Comparison of ENCODE assay signal across 23 cellular contexts in genomic region chr1:38640371-38640770, GRCh38.
DNase-seq lines count a peak whose midpoint lies in the region; ATAC-seq, FAIRE-seq and TF ChIP-seq lines count a peak whose summit lies in the region.
"Had no signal": no experiment of that assay in that cellular context is flagged by ENCODE, and none has a peak within 500 bp of the region (broad histone marks: within the 10 kb centered on the region; RNA-seq: fewer than 3 reads in every experiment).

No MANE protein-coding gene starts in this region.

- no peak for ATAC-seq in activated CD8-positive, alpha-beta T cell treated with anti-CD3 and anti-CD28 coated beads for 36 hours
- ATAC-seq in HG03108 (IDR thresholded peaks at IDR 0.05; ENCODE audit: unreplicated experiment): no peak
- ATAC-seq: A549; CD8-positive, alpha-beta T cell had no signal

- H3K4me1 ChIP-seq in mammary epithelial cell (ENCODE audit: insufficient read depth, low read length) (no peaks in the 10 kb centered on the region), keratinocyte (ENCODE audit: control insufficient read depth, extremely low read depth, insufficient read depth, low read length) (peaks cover 2% of the 10 kb centered on the region)
- H3K4me1 ChIP-seq: A549, Caco-2 had no signal

- H3K79me2 ChIP-seq in mammary epithelial cell (ENCODE audit: insufficient read depth, low read length): no peaks in the 10 kb centered on the region
- no peaks in the 10 kb centered on the region for H3K79me2 ChIP-seq in keratinocyte (ENCODE audit: control insufficient read depth, insufficient read depth, low read length)

- no peak overlapping the region for H3K4me3 ChIP-seq in mammary epithelial cell (replicated peaks in 1 of 3; ENCODE audit: insufficient read depth in 1 of 3, low read depth in 2 of 3, low read length in 3 of 3)
- no peak overlapping the region for H3K4me3 ChIP-seq in keratinocyte (ENCODE audit: control insufficient read depth in 2 of 3, extremely low read depth in 1 of 3, insufficient read depth in 2 of 3, low read depth in 1 of 3, low read length in 3 of 3)
- H3K4me3 ChIP-seq: A549; BLaER1 treated with 17β-estradiol and CSF1 and Interleukin-3, amounts not matched to agents 10 nM and 100 nM had no signal

- H3K4me2 ChIP-seq in mammary epithelial cell (ENCODE audit: insufficient read depth, low read depth, low read length) (peak overlapping the region; percentile 12), keratinocyte (ENCODE audit: control insufficient read depth, extremely low read depth, insufficient read depth, low read depth, low read length) (no peak overlapping the region)
- H3K4me2 ChIP-seq: A549; BLaER1 treated with 17β-estradiol and CSF1 and Interleukin-3, amounts not matched to agents 10 nM and 100 nM had no signal

- DNase-seq in mammary epithelial cell (peak; percentile 58), MCF 10A (ENCODE audit: unreplicated experiment) (no peak), epithelial cell of prostate (ENCODE audit: low read depth, low spot score) (peak; percentile 20), keratinocyte (ENCODE audit: low read depth, low spot score) (no peak), caudate nucleus (lab: John Stamatoyannopoulos, UW) (no peak)
- DNase-seq in activated CD8-positive, alpha-beta T cell treated with anti-CD3 and anti-CD28 coated beads for 36 hours: no peak
- DNase-seq: AML-193; Caco-2; Calu3; CD4-positive, alpha-beta T cell; CD8-positive, alpha-beta T cell; DMS79 treated with DMSO at 0.1 percent for 48 hours; GF-D8 had no signal

- no peak overlapping the region for H3K4me3 Mint-ChIP-seq in MCF 10A (ENCODE audit: unreplicated experiment)
- H3K4me3 Mint-ChIP-seq in activated CD8-positive, alpha-beta T cell treated with anti-CD3 and anti-CD28 coated beads for 36 hours: no peak overlapping the region
- H3K4me3 Mint-ChIP-seq: B cell; CD4-positive, alpha-beta T cell; CD8-positive, alpha-beta T cell had no signal

- in situ Hi-C loops in mammary epithelial cell (cut with MboI; ENCODE audit: low sequenced_read_pairs in 2 of 2): no loop called here

- H3K27me3 ChIP-seq in mammary epithelial cell (ENCODE audit: insufficient read depth, low read length): no peaks in the 10 kb centered on the region
- H3K27me3 ChIP-seq in keratinocyte (ENCODE audit: control insufficient read depth, extremely low read depth, insufficient read depth, low read length): no peaks in the 10 kb centered on the region
- H3K27me3 ChIP-seq: BLaER1 treated with 17β-estradiol and CSF1 and Interleukin-3, amounts not matched to agents 10 nM and 100 nM had no signal

- H3K27ac ChIP-seq in mammary epithelial cell (ENCODE audit: insufficient read depth, low read depth, low read length) (no peak overlapping the region), epithelial cell of prostate (no peak overlapping the region), keratinocyte (ENCODE audit: control insufficient read depth, insufficient read depth, low read length) (no peak overlapping the region), caudate nucleus (ENCODE audit: low read depth, low read length) (no peak overlapping the region)
- H3K27ac ChIP-seq: 22Rv1; A549; BLaER1 treated with 17β-estradiol and CSF1 and Interleukin-3, amounts not matched to agents 10 nM and 100 nM; C4-2B had no signal

- POLR2A ChIA-PET in MCF 10A (lab: Yijun Ruan, JAX): interaction anchor here (0.9 kb wide), 1 partner anchor 17 kb away, joined by 3 read pairs; no protein-coding TSS in a partner anchor
- POLR2A ChIA-PET in activated CD8-positive, alpha-beta T cell treated with anti-CD3 and anti-CD28 coated beads for 36 hours (lab: Charles Lee): no interaction called here

- H3K27me3 Mint-ChIP-seq in MCF 10A (ENCODE audit: insufficient read depth, unreplicated experiment): peaks cover 45% of the 10 kb centered on the region
- peaks cover 28% of the 10 kb centered on the region for H3K27me3 Mint-ChIP-seq in activated CD8-positive, alpha-beta T cell treated with anti-CD3 and anti-CD28 coated beads for 36 hours

- no peaks in the 10 kb centered on the region for H3K9me3 Mint-ChIP-seq in MCF 10A (ENCODE audit: unreplicated experiment)
- H3K9me3 Mint-ChIP-seq in activated CD8-positive, alpha-beta T cell treated with anti-CD3 and anti-CD28 coated beads for 36 hours: peaks cover 3% of the 10 kb centered on the region

- no peaks in the 10 kb centered on the region for H3K4me1 Mint-ChIP-seq in MCF 10A (ENCODE audit: insufficient read depth, unreplicated experiment)
- no peaks in the 10 kb centered on the region for H3K4me1 Mint-ChIP-seq in activated CD8-positive, alpha-beta T cell treated with anti-CD3 and anti-CD28 coated beads for 36 hours (ENCODE audit: low read depth)
- H3K4me1 Mint-ChIP-seq: B cell had no signal

- H3K36me3 ChIP-seq in mammary epithelial cell (ENCODE audit: insufficient read depth, low read length) (no peaks in the 10 kb centered on the region), keratinocyte (ENCODE audit: control insufficient read depth in 2 of 2, extremely low read depth in 1 of 2, insufficient read depth in 2 of 2, low read length in 2 of 2) (no peaks in the 10 kb centered on the region)
- H3K36me3 ChIP-seq: BLaER1 treated with 17β-estradiol and CSF1 and Interleukin-3, amounts not matched to agents 10 nM and 100 nM had no signal

- H3K9ac ChIP-seq in mammary epithelial cell (ENCODE audit: insufficient read depth, low read length) (no peak overlapping the region), keratinocyte (ENCODE audit: control insufficient read depth, extremely low read depth, insufficient read depth, low read length) (no peak overlapping the region)
- H3K9ac ChIP-seq: BLaER1 treated with 17β-estradiol and CSF1 and Interleukin-3, amounts not matched to agents 10 nM and 100 nM had no signal

- no TSS peak for BruUV-seq in mammary epithelial cell (replicated peaks; lab: Mats Ljungman, UMichigan)
- BruUV-seq in MCF 10A (replicated peaks; lab: Mats Ljungman, UMichigan): no TSS peak

- H3K9me1 ChIP-seq in keratinocyte (ENCODE audit: control insufficient read depth, extremely low read depth, insufficient read depth, low read length): no peaks in the 10 kb centered on the region

- dilution Hi-C loops in mammary epithelial cell (cut with HindIII; ENCODE audit: low sequenced_read_pairs): no loop called here
- dilution Hi-C loops in keratinocyte (cut with MboI; ENCODE audit: extremely low pct_ligation_motif_present, low sequenced_read_pairs): no loop called here

- CTCF ChIA-PET in mammary epithelial cell (lab: Charles Lee; ENCODE audit: low non-redundant PET): no interaction called here
- CTCF ChIA-PET in MCF 10A (lab: Yijun Ruan, JAX): no interaction called here
- CTCF ChIA-PET in activated CD8-positive, alpha-beta T cell treated with anti-CD3 and anti-CD28 coated beads for 36 hours (lab: Charles Lee): no interaction called here

- H2AFZ ChIP-seq in mammary epithelial cell (ENCODE audit: low read depth, low read length) (peak overlapping the region; percentile 32), keratinocyte (ENCODE audit: control insufficient read depth, low read length) (no peak overlapping the region)

- H3K36me3 Mint-ChIP-seq in MCF 10A (ENCODE audit: insufficient read depth, unreplicated experiment): no peaks in the 10 kb centered on the region
- no peaks in the 10 kb centered on the region for H3K36me3 Mint-ChIP-seq in activated CD8-positive, alpha-beta T cell treated with anti-CD3 and anti-CD28 coated beads for 36 hours (ENCODE audit: low read depth)
- H3K36me3 Mint-ChIP-seq: CD8-positive, alpha-beta T cell had no signal

- intact Hi-C loops in mammary epithelial cell (cut with micrococcal nuclease): no loop called here
- intact Hi-C loops in MCF 10A (cut with micrococcal nuclease): no loop called here
- intact Hi-C loops in activated CD8-positive, alpha-beta T cell treated with anti-CD3 and anti-CD28 coated beads for 36 hours (cut with micrococcal nuclease): no loop called here

- H3K9me3 ChIP-seq in mammary epithelial cell (replicated peaks; ENCODE audit: insufficient read depth, low read length) (no peaks in the 10 kb centered on the region), keratinocyte (ENCODE audit: control insufficient read depth, low read depth, low read length) (no peaks in the 10 kb centered on the region)
- H3K9me3 ChIP-seq: A549, Caco-2 had no signal

- no peak for TF ChIP-seq CTCF in mammary epithelial cell (conservative IDR thresholded peaks at IDR 0.05 in 1 of 2, IDR thresholded peaks at IDR 0.05 in 1 of 2; ENCODE audit: extremely low read depth in 1 of 2, insufficient read depth in 1 of 2, low read depth in 1 of 2, low read length in 2 of 2)
- TF ChIP-seq CTCF in MCF 10A (IDR thresholded peaks at IDR 0.05; ENCODE audit: unreplicated experiment): no peak
- TF ChIP-seq CTCF in keratinocyte (optimal IDR thresholded peaks at IDR 0.05 in 1 of 3, IDR thresholded peaks at IDR 0.05 in 1 of 3, conservative IDR thresholded peaks at IDR 0.05 in 1 of 3; ENCODE audit: extremely low read depth in 1 of 3, insufficient read depth in 2 of 3, low read length in 3 of 3): no peak
- TF ChIP-seq CTCF in activated CD8-positive, alpha-beta T cell treated with anti-CD3 and anti-CD28 coated beads for 36 hours (IDR thresholded peaks at IDR 0.05): no peak

- H3K27ac Mint-ChIP-seq in MCF 10A (ENCODE audit: low read depth, unreplicated experiment): no peak overlapping the region
- no peak overlapping the region for H3K27ac Mint-ChIP-seq in activated CD8-positive, alpha-beta T cell treated with anti-CD3 and anti-CD28 coated beads for 36 hours
- H3K27ac Mint-ChIP-seq: B cell; CD4-positive, alpha-beta T cell; CD8-positive, alpha-beta T cell had no signal

- H4K20me1 ChIP-seq in mammary epithelial cell (ENCODE audit: insufficient read depth, low read length): no peaks in the 10 kb centered on the region
- H4K20me1 ChIP-seq in keratinocyte (ENCODE audit: control insufficient read depth, extremely low read depth, insufficient read depth, low read length): no peaks in the 10 kb centered on the region
- H4K20me1 ChIP-seq: BLaER1 treated with 17β-estradiol and CSF1 and Interleukin-3, amounts not matched to agents 10 nM and 100 nM had no signal

- peak; percentile 43 for FAIRE-seq in keratinocyte (lab: Jason Lieb, UNC)
- FAIRE-seq: A549, D721Med, G401.6, GM12891, GM19239 had no signal

- 7% methylated on average over 4 of the region's 4 CpGs for WGBS in mammary epithelial cell (ENCODE audit: low coverage, missing lambda C conversion rate)

Comparison
In these comparisons a context has a peak if more than half of its experiments do, and no peak if none do; other contexts are left out.
1. DNase-seq: peak in mammary epithelial cell (single experiment) and epithelial cell of prostate (single experiment); none in MCF 10A (single experiment), keratinocyte (single experiment), activated CD8-positive, alpha-beta T cell treated with anti-CD3 and anti-CD28 coated beads for 36 hours (single experiment) and caudate nucleus (0 of 61).